13 cellular contexts compared by ENCODE assay signal in genomic region chr18:59008302-59008974, GRCh38.
A peak's percentile ranks its signal among the peaks of the same experiment; 100 is the strongest.
DNase-seq lines count a peak whose midpoint lies in the region; ATAC-seq, FAIRE-seq and TF ChIP-seq lines count a peak whose summit lies in the region.
"Had no signal": no experiment of that assay in that cellular context is flagged by ENCODE, and none has a peak within 500 bp of the region (broad histone marks: within the 10 kb centered on the region; RNA-seq: fewer than 3 reads in every experiment).

No MANE protein-coding gene starts in this region.

- no peak for TF ChIP-seq POLR2A in endothelial cell of umbilical vein (IDR thresholded peaks at IDR 0.05; ENCODE audit: low read depth, low read length)

- H3K4me3 Mint-ChIP-seq in nephron: no peak overlapping the region
- H3K4me3 Mint-ChIP-seq: activated CD8-positive, alpha-beta T cell treated with anti-CD3 and anti-CD28 coated beads for 36 hours; stimulated activated naive B cell treated with anti-CD40 and anti-IgM and Interleukin-4, amounts not matched to agents 10 μg/mL and 1 μg/mL and 100 μg/mL, for 72 hours had no signal

- dilution Hi-C loops in endothelial cell of umbilical vein (cut with MboI; ENCODE audit: extremely low pct_ligation_motif_present, low sequenced_read_pairs): no loop called here

- peak; percentile 55 for FAIRE-seq in endothelial cell of umbilical vein (lab: Jason Lieb, UNC)

- H3K79me2 ChIP-seq in PC-3 (ENCODE audit: low read length) (no peaks in the 10 kb centered on the region), endothelial cell of umbilical vein (ENCODE audit: control insufficient read depth, insufficient read depth, low read length) (no peaks in the 10 kb centered on the region)

- no peaks in the 10 kb centered on the region for H3K9me2 ChIP-seq in PC-3 (replicated peaks; ENCODE audit: low read length)

- BruUV-seq in PC-3 (replicated peaks; lab: Mats Ljungman, UMichigan) (no TSS peak), endothelial cell of umbilical vein (replicated peaks; lab: Mats Ljungman, UMichigan) (no TSS peak)

- H3F3A ChIP-seq in PC-3 (ENCODE audit: low read length, unreplicated experiment): peaks cover 7% of the 10 kb centered on the region

- H3K9me1 ChIP-seq in endothelial cell of umbilical vein (replicated peaks; ENCODE audit: control insufficient read depth, extremely low read depth, insufficient read depth, low read length): no peaks in the 10 kb centered on the region

- intact Hi-C loops in PC-3 (cut with micrococcal nuclease): loop anchor here (2.0 kb wide), 1 partner anchor 44 kb away; no protein-coding TSS in a partner anchor
- intact Hi-C loops in endothelial cell of umbilical vein (cut with micrococcal nuclease): no loop called here

- DNase-seq in GM03348 (ENCODE audit: low spot score) (peak; percentile 71), PC-3 (peak; percentile 88), endothelial cell of umbilical vein (ENCODE audit: low read depth, low spot score) (no peak), NOMO-1 (lab: John Stamatoyannopoulos, UW; ENCODE audit: unreplicated experiment in 2 of 2) (no peak), SIG-M5 (lab: John Stamatoyannopoulos, UW) (no peak)
- no peak for DNase-seq in stimulated activated naive CD4-positive, alpha-beta T cell treated with Interleukin-2 at 50 U/mL for 16 hours (lab: John Stamatoyannopoulos, UW)
- DNase-seq: activated CD8-positive, alpha-beta T cell treated with anti-CD3 and anti-CD28 coated beads for 36 hours; DMS79 treated with DMSO at 0.1 percent for 48 hours; erythroblast; midbrain; stimulated activated naive B cell treated with anti-CD40 and anti-IgM and Interleukin-4, amounts not matched to agents 10 μg/mL and 1 μg/mL and 100 μg/mL, for 72 hours had no signal

- H3K36me3 Mint-ChIP-seq in nephron (ENCODE audit: low read depth): no peaks in the 10 kb centered on the region

- H3K27me3 ChIP-seq in PC-3 (ENCODE audit: low read length): no peaks in the 10 kb centered on the region
- no peaks in the 10 kb centered on the region for H3K27me3 ChIP-seq in endothelial cell of umbilical vein (ENCODE audit: control insufficient read depth in 2 of 2, insufficient read depth in 2 of 2, low read length in 2 of 2)

- POLR2A ChIA-PET in PC-3 (lab: Charles Lee; ENCODE audit: unreplicated experiment): no interaction called here
- POLR2A ChIA-PET in endothelial cell of umbilical vein (lab: Charles Lee): no interaction called here

- H3K9me3 ChIP-seq in PC-3 (ENCODE audit: low read length) (no peaks in the 10 kb centered on the region), endothelial cell of umbilical vein (replicated peaks; ENCODE audit: control insufficient read depth, insufficient read depth, low read length) (no peaks in the 10 kb centered on the region)

- H3K4me1 ChIP-seq in PC-3 (ENCODE audit: insufficient read depth, low read length) (peaks cover 14% of the 10 kb centered on the region; the same call in 1 of the 2 replicates), endothelial cell of umbilical vein (ENCODE audit: control insufficient read depth, extremely low read depth, insufficient read depth, low read length) (peaks cover 11% of the 10 kb centered on the region)

- peaks cover 14% of the 10 kb centered on the region for H3K4me1 Mint-ChIP-seq in nephron

- peak; percentile 97 for ATAC-seq in PC-3
- no peak for ATAC-seq in HG03432 (IDR thresholded peaks at IDR 0.05; ENCODE audit: unreplicated experiment)
- ATAC-seq: activated CD8-positive, alpha-beta T cell treated with anti-CD3 and anti-CD28 coated beads for 36 hours; stimulated activated naive B cell treated with anti-CD40 and anti-IgM and Interleukin-4, amounts not matched to agents 10 μg/mL and 1 μg/mL and 100 μg/mL, for 72 hours had no signal

- peak overlapping the region in 2 of 3 experiments; percentile 6 to 35 for H3K27ac Mint-ChIP-seq in nephron
- H3K27ac Mint-ChIP-seq: activated CD8-positive, alpha-beta T cell treated with anti-CD3 and anti-CD28 coated beads for 36 hours; stimulated activated naive B cell treated with anti-CD40 and anti-IgM and Interleukin-4, amounts not matched to agents 10 μg/mL and 1 μg/mL and 100 μg/mL, for 72 hours had no signal

- H3K9me3 Mint-ChIP-seq in nephron: peaks cover 6% of the 10 kb centered on the region
- H3K9me3 Mint-ChIP-seq: activated CD8-positive, alpha-beta T cell treated with anti-CD3 and anti-CD28 coated beads for 36 hours had no signal

- H2AFZ ChIP-seq in PC-3 (ENCODE audit: low read length) (peak overlapping the region; percentile 56), endothelial cell of umbilical vein (ENCODE audit: low read depth, low read length) (peak overlapping the region; percentile 15)

- H3K4me2 ChIP-seq in PC-3 (ENCODE audit: low read length) (peak overlapping the region; percentile 76), endothelial cell of umbilical vein (ENCODE audit: insufficient read depth, low read length) (no peak overlapping the region)

- CTCF ChIA-PET in PC-3 (lab: Charles Lee): interaction anchor here (0.6 to 0.7 kb wide), 3 partner anchors 12 to 1045 kb away, joined by 7 to 10 read pairs (median 9); no protein-coding TSS in a partner anchor
- CTCF ChIA-PET in endothelial cell of umbilical vein (lab: Charles Lee): interaction anchor here (0.7 to 1.5 kb wide), 5 partner anchors 13 to 225 kb away, joined by 3 to 7 read pairs (median 3); no protein-coding TSS in a partner anchor

- H3K27me3 Mint-ChIP-seq in nephron (ENCODE audit: low read depth): no peaks in the 10 kb centered on the region

- H3K36me3 ChIP-seq in PC-3 (ENCODE audit: low read depth, low read length) (no peaks in the 10 kb centered on the region), endothelial cell of umbilical vein (ENCODE audit: control insufficient read depth in 2 of 2, extremely low read depth in 1 of 2, insufficient read depth in 2 of 2, low read length in 2 of 2) (no peaks in the 10 kb centered on the region)

- H3K4me3 ChIP-seq in PC-3 (ENCODE audit: low read length): peak overlapping the region; percentile 49
- no peak overlapping the region for H3K4me3 ChIP-seq in endothelial cell of umbilical vein (replicated peaks in 1 of 3; ENCODE audit: insufficient read depth in 1 of 3, low read depth in 1 of 3, low read length in 3 of 3)

- peak overlapping the region; percentile 64 for H3K27ac ChIP-seq in PC-3 (ENCODE audit: low read length)
- no peak overlapping the region for H3K27ac ChIP-seq in endothelial cell of umbilical vein (ENCODE audit: insufficient read depth, low read depth, low read length)

- H3K9ac ChIP-seq in PC-3 (ENCODE audit: low read length) (0 out of 2 replicates have a peak overlapping the region, but pooled peaks have one; percentile 15), endothelial cell of umbilical vein (replicated peaks; ENCODE audit: extremely low read depth, insufficient read depth, low read length) (no peak overlapping the region)

- H4K20me1 ChIP-seq in PC-3 (ENCODE audit: low read length): no peaks in the 10 kb centered on the region
- H4K20me1 ChIP-seq in endothelial cell of umbilical vein (replicated peaks; ENCODE audit: control insufficient read depth, extremely low read depth, insufficient read depth, low read length): no peaks in the 10 kb centered on the region

- TF ChIP-seq CTCF in PC-3 (conservative IDR thresholded peaks at IDR 0.05; ENCODE audit: low read depth, low read length) (peak; percentile 20; the same call in 1 of the 2 replicates), endothelial cell of umbilical vein (IDR thresholded peaks at IDR 0.05; ENCODE audit: extremely low read depth in 1 of 2, insufficient read depth in 1 of 2, low read depth in 1 of 2, low read length in 2 of 2) (no peak), nephron (IDR thresholded peaks at IDR 0.05; ENCODE audit: unreplicated experiment in 3 of 3) (no peak)

TF ChIP-seq in endothelial cell of umbilical vein, 7 proteins besides CTCF, POLR2A, EP300 and RAD21:
- TF ChIP-seq GATA2 (IDR thresholded peaks at IDR 0.05; ENCODE audit: insufficient read depth, insufficient read length, low read depth, low read length): no peak
- no peak for TF ChIP-seq POLR2AphosphoS5 (IDR thresholded peaks at IDR 0.05; ENCODE audit: insufficient read depth, low read depth, low read length)
- TF ChIP-seq EZH2 (IDR thresholded peaks at IDR 0.05; ENCODE audit: borderline replicate concordance, low read depth, low read length, severe bottlenecking): no peak
- TF ChIP-seq MAX (IDR thresholded peaks at IDR 0.05; ENCODE audit: insufficient read depth, insufficient read length): no peak
- TF ChIP-seq MYC (IDR thresholded peaks at IDR 0.05; ENCODE audit: low read depth, low read length): no peak
- TF ChIP-seq FOS (IDR thresholded peaks at IDR 0.05; ENCODE audit: borderline replicate concordance, insufficient read depth, low read length): no peak
- no peak for TF ChIP-seq JUN (IDR thresholded peaks at IDR 0.05; ENCODE audit: borderline replicate concordance, insufficient read depth, insufficient read length, low read depth)

Comparison
In these comparisons a context has a peak if more than half of its experiments do, and no peak if none do; other contexts are left out.
1. DNase-seq: peak in GM03348 (single experiment) and PC-3 (single experiment); none in endothelial cell of umbilical vein (single experiment), NOMO-1 (0 of 2), SIG-M5 (single experiment) and stimulated activated naive CD4-positive, alpha-beta T cell treated with Interleukin-2 at 50 U/mL for 16 hours (single experiment).